In the genomic region with DNA sequence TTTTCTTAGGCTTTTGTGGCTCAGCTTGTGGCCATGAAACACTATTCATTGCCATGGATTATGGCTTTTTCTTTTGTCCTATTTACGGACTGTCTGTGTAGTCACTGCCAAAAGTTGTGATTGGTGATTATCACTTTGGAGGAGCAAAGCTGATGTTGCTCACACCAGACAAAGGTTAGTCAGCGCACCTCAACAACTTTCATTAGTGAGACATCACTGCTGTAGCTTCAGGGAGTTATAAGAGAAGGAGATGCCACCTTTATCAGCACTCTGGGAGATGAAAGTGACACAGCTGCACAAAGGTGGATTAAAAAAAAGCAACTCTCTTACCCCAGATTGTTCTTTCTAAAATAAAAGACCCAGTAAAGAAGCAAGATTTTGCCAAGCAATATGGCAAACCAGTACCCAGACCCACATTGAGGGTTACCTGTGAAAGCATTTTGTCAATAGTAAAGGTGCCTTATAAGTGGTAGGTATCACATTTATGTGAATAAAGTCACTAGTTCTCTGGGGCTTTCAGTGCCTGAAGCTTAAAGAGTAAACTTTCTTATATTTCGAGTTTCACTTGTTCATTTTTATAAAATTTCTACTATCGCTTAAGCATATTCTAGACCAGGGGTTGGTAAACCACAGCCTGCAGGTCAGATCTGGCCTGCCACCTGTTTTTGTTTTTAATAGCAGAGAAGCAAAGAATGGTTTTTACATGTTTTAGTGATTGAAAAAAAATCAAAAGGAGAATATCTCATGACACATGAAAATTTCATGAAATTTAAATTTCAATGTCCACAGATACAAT, we compare ENCODE assay signal across 17 cellular contexts. TPM values are rescaled to one million over a fixed set of nuclear protein-coding genes. Genes with fewer than 3 reads are reported as not detected.
DNase-seq lines count a peak whose midpoint lies in the region; ATAC-seq and TF ChIP-seq lines count a peak whose summit lies in the region.
"Had no signal": no experiment of that assay in that cellular context is flagged by ENCODE, and none has a peak within 500 bp of the region (broad histone marks: within the 10 kb centered on the region; RNA-seq: fewer than 3 reads in every experiment).

No MANE protein-coding gene starts in this region.

- TF ChIP-seq POLR2A in testis (IDR thresholded peaks at IDR 0.05) = no peak

- DNase-seq in activated B cell treated with CpG ODN at 0.5 μM for 24 hours = no peak
- no peak for DNase-seq in iPS-NIHi11 (ENCODE audit: low spot score)
- no peak for DNase-seq in activated CD4-positive, alpha-beta T cell treated with anti-CD3 and anti-CD28 coated beads for 4 hours
- DNase-seq in testis = no peak
- DNase-seq in SW480 (ENCODE audit: low spot score) = no peak
- DNase-seq: activated CD8-positive, alpha-beta T cell treated with anti-CD3 and anti-CD28 coated beads for 36 hours; activated naive CD4-positive, alpha-beta T cell; CD4-positive, alpha-beta memory T cell; KBM-7; natural killer cell; NCI-H2081 treated with DMSO at 0.1 percent for 48 hours; T-helper 2 cell had no signal

- no peaks in the 10 kb centered on the region for H3K27me3 ChIP-seq in testis

- intact Hi-C loops in activated B cell treated with CpG ODN at 0.5 μM for 24 hours (cut with micrococcal nuclease) (no loop called here), testis (cut with DNase I; ENCODE audit: low total_unique reads) (no loop called here)

- CTCF ChIA-PET in activated B cell treated with CpG ODN at 0.5 μM for 24 hours (lab: Charles Lee) = interaction anchor here (0.8 to 1.4 kb wide), 4 partner anchors 20 to 277 kb away, joined by 3 to 7 read pairs (median 4); no protein-coding TSS in a partner anchor

- POLR2A ChIA-PET in activated B cell treated with CpG ODN at 0.5 μM for 24 hours (lab: Charles Lee) = interaction anchor here (0.8 to 1.7 kb wide), 6 partner anchors 10 to 122 kb away, joined by 3 to 4 read pairs (median 4); partner anchors contain the start of gene DARS1

- H3K4me1 ChIP-seq in testis = no peaks in the 10 kb centered on the region

- H3K27ac Mint-ChIP-seq in activated B cell treated with CpG ODN at 0.5 μM for 24 hours = peak overlapping the region; percentile 18
- H3K27ac Mint-ChIP-seq: activated CD8-positive, alpha-beta T cell treated with anti-CD3 and anti-CD28 coated beads for 36 hours; natural killer cell had no signal

- H3K36me3 ChIP-seq in testis (ENCODE audit: low read depth, missing control alignments) = no peaks in the 10 kb centered on the region

- ATAC-seq in GM18511 (IDR thresholded peaks at IDR 0.05; ENCODE audit: unreplicated experiment) (peak; percentile 83), GM19467 (IDR thresholded peaks at IDR 0.05; ENCODE audit: unreplicated experiment) (peak; percentile 51), HG03045 (IDR thresholded peaks at IDR 0.05; ENCODE audit: unreplicated experiment) (peak; percentile 57), activated B cell treated with CpG ODN at 0.5 μM for 24 hours (ENCODE audit: low read depth) (no peak)
- ATAC-seq: activated CD8-positive, alpha-beta T cell treated with anti-CD3 and anti-CD28 coated beads for 36 hours; natural killer cell; Panc1 had no signal

- H3K9me3 Mint-ChIP-seq in activated B cell treated with CpG ODN at 0.5 μM for 24 hours = no peaks in the 10 kb centered on the region
- H3K9me3 Mint-ChIP-seq: activated CD8-positive, alpha-beta T cell treated with anti-CD3 and anti-CD28 coated beads for 36 hours; natural killer cell had no signal

- 86 to 94% methylated on average over 4 of the region's 4 CpGs for WGBS in testis, 2 donors

- peaks cover 60% of the 10 kb centered on the region for H3K4me1 Mint-ChIP-seq in activated B cell treated with CpG ODN at 0.5 μM for 24 hours

- no peak for TF ChIP-seq CTCF in activated B cell treated with CpG ODN at 0.5 μM for 24 hours (IDR thresholded peaks at IDR 0.05)
- TF ChIP-seq CTCF in testis (IDR thresholded peaks at IDR 0.05) = no peak

- no peak overlapping the region for H3K27ac ChIP-seq in testis
- H3K27ac ChIP-seq: skin epidermis had no signal

- H3K36me3 Mint-ChIP-seq in activated B cell treated with CpG ODN at 0.5 μM for 24 hours (ENCODE audit: low read depth) = peaks cover 2% of the 10 kb centered on the region
- H3K36me3 Mint-ChIP-seq: natural killer cell had no signal

- no peak overlapping the region for H3K4me3 ChIP-seq in testis
- H3K4me3 ChIP-seq: skin epidermis had no signal

- no peaks in the 10 kb centered on the region for H3K27me3 Mint-ChIP-seq in activated B cell treated with CpG ODN at 0.5 μM for 24 hours
- H3K27me3 Mint-ChIP-seq: activated CD8-positive, alpha-beta T cell treated with anti-CD3 and anti-CD28 coated beads for 36 hours; CD4-positive, alpha-beta memory T cell had no signal

- no peak overlapping the region for H3K4me3 Mint-ChIP-seq in activated B cell treated with CpG ODN at 0.5 μM for 24 hours
- H3K4me3 Mint-ChIP-seq: activated CD8-positive, alpha-beta T cell treated with anti-CD3 and anti-CD28 coated beads for 36 hours; CD4-positive, alpha-beta memory T cell; natural killer cell had no signal

- no peaks in the 10 kb centered on the region for H3K9me3 ChIP-seq in testis

RNA-seq across cellular contexts. Expression of gene CXCR4, which starts 10.5 kb away (rescaled TPM):
- total RNA-seq in activated B cell treated with CpG ODN at 0.5 μM for 24 hours (200 and 213 TPM in 2 replicates), testis (1 to 10 TPM; 3.7 to 9.5 TPM)
- 12.3 TPM for polyA plus RNA-seq in testis (ENCODE audit: insufficient read depth, low read depth, low replicate concordance)

Comparison
In these comparisons a context has a peak if more than half of its experiments do, and no peak if none do; other contexts are left out.
1. RNA of gene CXCR4, which starts 10.5 kb away (total RNA-seq): 200 to 213 TPM in activated B cell treated with CpG ODN at 0.5 μM for 24 hours; 3.7 to 9.5 TPM in testis; every median in the first group is over 10 times any median in the second.